In genomic region chr7:133310232-133310852, GRCh38 we compare ENCODE assay signal across 14 cellular contexts. TPM values are rescaled to one million over a fixed set of nuclear protein-coding genes. Genes with fewer than 3 reads are reported as not detected.
DNase-seq lines count a peak whose midpoint lies in the region; TF ChIP-seq lines count a peak whose summit lies in the region.
"Had no signal": no experiment of that assay in that cellular context is flagged by ENCODE, and none has a peak within 500 bp of the region (broad histone marks: within the 10 kb centered on the region; RNA-seq: fewer than 3 reads in every experiment).

No MANE protein-coding gene starts in this region.

- H3K36me3 Mint-ChIP-seq in glutamatergic neuron (ENCODE audit: unreplicated experiment), result no peaks in the 10 kb centered on the region

- H3K27me3 ChIP-seq in A673 (replicated peaks; ENCODE audit: insufficient read depth, low read depth, low read length, poor library complexity) (no peaks in the 10 kb centered on the region), left ventricle myocardium inferior (ENCODE audit: low read depth) (no peaks in the 10 kb centered on the region)

- no peak overlapping the region for H3K27ac Mint-ChIP-seq in glutamatergic neuron (ENCODE audit: unreplicated experiment)
- H3K27ac Mint-ChIP-seq: activated naive CD8-positive, alpha-beta T cell treated with anti-CD3 and anti-CD28 coated beads, Interleukin-2, amount 50 U/mL, for 24 hours; IgD-negative memory B cell; memory B cell had no signal

- H3K4me3 ChIP-seq in A673 (ENCODE audit: low read depth, low read length, poor library complexity, severe bottlenecking), result no peak overlapping the region
- H3K4me3 ChIP-seq in left ventricle myocardium inferior, result no peak overlapping the region

- BruUV-seq in A673 (replicated peaks; lab: Mats Ljungman, UMichigan), result no TSS peak

- intact Hi-C loops in A673 (cut with micrococcal nuclease; ENCODE audit: unreplicated experiment) (no loop called here), left ventricle myocardium inferior (cut with micrococcal nuclease) (no loop called here), posterior vena cava (cut with DNase I) (no loop called here)

- no peak overlapping the region for H3K4me3 Mint-ChIP-seq in glutamatergic neuron (ENCODE audit: unreplicated experiment)
- H3K4me3 Mint-ChIP-seq: activated naive CD8-positive, alpha-beta T cell treated with anti-CD3 and anti-CD28 coated beads, Interleukin-2, amount 50 U/mL, for 24 hours; IgD-negative memory B cell; memory B cell had no signal

- no peak overlapping the region for H3K27ac ChIP-seq in A673 (ENCODE audit: low read depth, low read length, poor library complexity, severe bottlenecking)
- peak overlapping the region; percentile 11 for H3K27ac ChIP-seq in left ventricle myocardium inferior (replicated peaks)

- POLR2A ChIA-PET in A673 (lab: Charles Lee; ENCODE audit: low non-redundant PET), result no interaction called here

- peak; percentile 34 for DNase-seq in A673 (ENCODE audit: low spot score)
- peak; percentile 56 for DNase-seq in NCI-H1105 (lab: John Stamatoyannopoulos, UW)
- peak; percentile 87 for DNase-seq in SHP77 treated with DMSO at 0.1 percent for 48 hours (lab: John Stamatoyannopoulos, UW)
- no peak for DNase-seq in left ventricle myocardium inferior
- DNase-seq in OCI-M1 (lab: John Stamatoyannopoulos, UW), result no peak
- no peak for DNase-seq in stimulated activated CD8-positive, alpha-beta memory T cell treated with anti-CD3 and anti-CD28 coated beads, Interleukin-4, amount 100 ng/mL, for 48 hours
- no peak for DNase-seq in posterior vena cava (ENCODE audit: low spot score)
- DNase-seq in glutamatergic neuron, result no peak
- DNase-seq: activated naive CD8-positive, alpha-beta T cell treated with anti-CD3 and anti-CD28 coated beads, Interleukin-2, amount 50 U/mL, for 24 hours; NCI-H446 treated with DMSO at 0.1 percent for 48 hours; stimulated activated CD4-positive, alpha-beta T cell treated with anti-CD3 and anti-CD28 coated beads, Interleukin-2, amount 100 ng/mL, for 48 hours; stimulated activated naive CD4-positive, alpha-beta T cell had no signal

- TF ChIP-seq CTCF in A673 (conservative IDR thresholded peaks at IDR 0.05; ENCODE audit: low read depth, low read length), result no peak
- no peak for TF ChIP-seq CTCF in left ventricle myocardium inferior (IDR thresholded peaks at IDR 0.05; ENCODE audit: borderline replicate concordance)
- no peak for TF ChIP-seq CTCF in glutamatergic neuron (IDR thresholded peaks at IDR 0.05; ENCODE audit: partially characterized antibody, unreplicated experiment)

- H3K9me3 Mint-ChIP-seq in glutamatergic neuron (ENCODE audit: unreplicated experiment), result no peaks in the 10 kb centered on the region
- H3K9me3 Mint-ChIP-seq: activated naive CD8-positive, alpha-beta T cell treated with anti-CD3 and anti-CD28 coated beads, Interleukin-2, amount 50 U/mL, for 24 hours; IgD-negative memory B cell; memory B cell had no signal

- CTCF ChIA-PET in A673 (lab: Charles Lee), result no interaction called here

- H3K36me3 ChIP-seq in A673 (ENCODE audit: insufficient read depth, low read length, poor library complexity, severe bottlenecking) (peaks cover 16% of the 10 kb centered on the region), left ventricle myocardium inferior (peaks cover 35% of the 10 kb centered on the region)

- H3K4me1 Mint-ChIP-seq in glutamatergic neuron (ENCODE audit: low read depth, unreplicated experiment), result no peaks in the 10 kb centered on the region

- no peaks in the 10 kb centered on the region for H3K27me3 Mint-ChIP-seq in glutamatergic neuron (ENCODE audit: unreplicated experiment)
- H3K27me3 Mint-ChIP-seq: activated naive CD8-positive, alpha-beta T cell treated with anti-CD3 and anti-CD28 coated beads, Interleukin-2, amount 50 U/mL, for 24 hours; IgD-negative memory B cell; memory B cell had no signal

- H3K4me1 ChIP-seq in A673 (ENCODE audit: insufficient read depth, low read length, poor library complexity, severe bottlenecking), result peaks cover 7% of the 10 kb centered on the region
- peaks cover 10% of the 10 kb centered on the region for H3K4me1 ChIP-seq in left ventricle myocardium inferior

- H3K9me3 ChIP-seq in A673 (ENCODE audit: low read depth, low read length, poor library complexity, severe bottlenecking) (no peaks in the 10 kb centered on the region), left ventricle myocardium inferior (replicated peaks) (no peaks in the 10 kb centered on the region)

RNA-seq across cellular contexts. Expression of gene EXOC4, which starts 57.5 kb away (rescaled TPM):
- total RNA-seq in A673 (2021), result 66.1 and 74.4 TPM in 2 replicates
- total RNA-seq in left ventricle myocardium inferior, result 33.8 TPM
- 10 to 100 TPM; 66.0 to 70.6 TPM for total RNA-seq in posterior vena cava
- 73.8 TPM for total RNA-seq in glutamatergic neuron (ENCODE audit: unreplicated experiment)

Comparison
In these comparisons a context has a peak if more than half of its experiments do, and no peak if none do; other contexts are left out.
1. DNase-seq: peak in A673 (single experiment), NCI-H1105 (single experiment) and SHP77 treated with DMSO at 0.1 percent for 48 hours (single experiment); none in left ventricle myocardium inferior (single experiment), OCI-M1 (single experiment), stimulated activated CD8-positive, alpha-beta memory T cell treated with anti-CD3 and anti-CD28 coated beads, Interleukin-4, amount 100 ng/mL, for 48 hours (single experiment), posterior vena cava (single experiment) and glutamatergic neuron (single experiment).